ENCODE assay signal across 8 cellular contexts in the genomic region with DNA sequence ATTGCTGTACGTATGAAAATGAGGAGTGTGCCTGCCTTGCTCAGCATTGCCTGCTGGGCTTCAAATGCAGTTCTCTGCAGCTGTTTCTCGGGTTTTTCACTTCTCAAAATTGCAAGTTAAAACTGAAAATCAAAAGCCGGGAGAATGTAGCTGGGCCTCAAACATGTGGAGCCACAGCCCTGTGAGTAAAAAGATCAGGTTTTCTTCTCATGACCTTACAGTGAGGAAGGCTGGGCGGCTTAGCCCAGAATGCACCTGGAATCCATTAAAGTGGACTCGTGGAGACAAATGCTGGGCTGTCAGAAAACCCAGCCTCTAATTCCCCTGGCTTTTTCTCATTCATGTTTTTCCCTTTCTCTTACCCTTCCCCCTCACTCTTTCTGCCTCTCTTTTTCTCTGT. TPM values are rescaled to one million over a fixed set of nuclear protein-coding genes. Genes with fewer than 3 reads are reported as not detected.
A peak's percentile ranks its signal among the peaks of the same experiment; 100 is the strongest.
DNase-seq lines count a peak whose midpoint lies in the region; ATAC-seq and TF ChIP-seq lines count a peak whose summit lies in the region.

No MANE protein-coding gene starts in this region.

- intact Hi-C loops in left cardiac atrium (cut with DNase I) (no loop called here), ovary (cut with DNase I) (no loop called here)

- H3K36me3 Mint-ChIP-seq in IgD-negative memory B cell: peaks cover 5% of the 10 kb centered on the region

- H3K4me1 ChIP-seq in ovary (ENCODE audit: insufficient read depth): peaks cover 12% of the 10 kb centered on the region

- TF ChIP-seq POLR2A in ovary (IDR thresholded peaks at IDR 0.05): no peak

- TF ChIP-seq EP300 in ovary (IDR thresholded peaks at IDR 0.05): no peak

- no peaks in the 10 kb centered on the region for H3K27me3 ChIP-seq in ovary

- DNase-seq in GM03348 (ENCODE audit: low spot score) (peak; percentile 24), left cardiac atrium (no peak), DMS153 treated with DMSO at 0.1 percent for 48 hours (lab: John Stamatoyannopoulos, UW; ENCODE audit: unreplicated experiment) (no peak), dermis blood vessel endothelial cell (no peak), ovary (no peak), T-helper 2 cell (no peak)

- H3K36me3 ChIP-seq in ovary: no peaks in the 10 kb centered on the region

- H3K27ac ChIP-seq in ovary: peak overlapping the region in 1 of 2 donors; percentile 65

- peak; percentile 67 for ATAC-seq in GM21717 (IDR thresholded peaks at IDR 0.05; ENCODE audit: unreplicated experiment)
- ATAC-seq in left cardiac atrium: peak; percentile 46 to 56

- peaks cover 50 to 58% (median 57%) of the 10 kb centered on the region in 3 donors for H3K4me1 Mint-ChIP-seq in IgD-negative memory B cell

- peak overlapping the region; percentile 48 to 90 (median 82) for H3K4me3 Mint-ChIP-seq in IgD-negative memory B cell

- H3K4me3 ChIP-seq in ovary: no peak overlapping the region

- peak overlapping the region; percentile 84 to 96 (median 95) for H3K27ac Mint-ChIP-seq in IgD-negative memory B cell

- H3K9me3 Mint-ChIP-seq in IgD-negative memory B cell: no peaks in the 10 kb centered on the region

- no peak for TF ChIP-seq CTCF in ovary (IDR thresholded peaks at IDR 0.05)

- WGBS in ovary, 3 donors: 11 to 13% (median 12%) methylated on average over 5 of the region's 5 CpGs

- no peaks in the 10 kb centered on the region for H3K27me3 Mint-ChIP-seq in IgD-negative memory B cell

- H3K9me3 ChIP-seq in ovary: no peaks in the 10 kb centered on the region

RNA-seq across cellular contexts. Expression of gene DSE, which starts 34.4 kb away (rescaled TPM):
- polyA plus RNA-seq in IgD-negative memory B cell: 23.6 TPM
- total RNA-seq in left cardiac atrium: 10 to 100 TPM; 30.3 to 34.4 TPM
- total RNA-seq in dermis blood vessel endothelial cell: 6.0 and 8.3 TPM in 2 replicates
- 10 to 100 TPM; 27.9 to 61.6 (median 43.1) TPM for total RNA-seq in ovary
- 10 to 100 TPM; 23.1 to 29.0 TPM for polyA plus RNA-seq in ovary

RNA-seq across cellular contexts. Expression of gene CALHM6, which starts 56.0 kb away (rescaled TPM):
- polyA plus RNA-seq in IgD-negative memory B cell (307 TPM), ovary (10 to 100 TPM in 1 of 2 donors, 1 to 10 TPM in 1; 5.2 to 14.0 TPM)
- total RNA-seq in left cardiac atrium (1 to 10 TPM; 2.3 to 3.9 TPM), dermis blood vessel endothelial cell (0.33 and 0.85 TPM in 2 replicates), ovary (1 to 10 TPM; 1.6 to 8.5 (median 3.0) TPM)
